13 cellular contexts compared by ENCODE assay signal in the genomic region with DNA sequence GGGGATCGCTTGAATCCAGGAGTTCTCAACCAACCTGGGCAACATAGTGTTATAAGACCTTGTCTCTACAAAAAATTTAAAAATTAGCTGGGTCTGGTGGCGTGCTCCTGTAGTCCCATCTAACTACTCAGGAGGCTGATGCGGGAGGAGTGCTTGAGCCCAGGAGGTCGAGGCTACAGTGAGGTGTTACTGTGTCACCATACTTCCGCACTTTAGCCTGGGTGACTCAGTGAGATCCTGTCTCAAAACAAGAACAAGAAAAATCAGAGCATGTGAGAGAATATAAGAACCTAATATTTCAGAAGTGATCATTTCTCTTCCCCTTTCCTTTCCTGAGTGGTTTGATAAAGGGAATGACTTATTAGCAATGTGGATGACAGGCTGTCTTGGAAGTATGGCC. TPM values are rescaled to one million over a fixed set of nuclear protein-coding genes. Genes with fewer than 3 reads are reported as not detected.
DNase-seq lines count a peak whose midpoint lies in the region; ATAC-seq and TF ChIP-seq lines count a peak whose summit lies in the region.
"Had no signal": no experiment of that assay in that cellular context is flagged by ENCODE, and none has a peak within 500 bp of the region (broad histone marks: within the 10 kb centered on the region; RNA-seq: fewer than 3 reads in every experiment).

No MANE protein-coding gene starts in this region.

- peaks cover 32% of the 10 kb centered on the region for H3K4me1 ChIP-seq in CD8-positive, alpha-beta memory T cell (ENCODE audit: insufficient read depth, low read length)
- no peaks in the 10 kb centered on the region for H3K4me1 ChIP-seq in lower lobe of right lung

- peaks cover 5 to 12% (median 6%) of the 10 kb centered on the region in 3 donors for H3K36me3 Mint-ChIP-seq in CD8-positive, alpha-beta memory T cell
- peaks cover 96% of the 10 kb centered on the region for H3K36me3 Mint-ChIP-seq in activated T-helper 17 cell treated with anti-CD3 and anti-CD28 coated beads, Interleukin-2, amount 50 U/mL, for 72 hours (ENCODE audit: low read depth)

- intact Hi-C loops in lower lobe of right lung (cut with DNase I), result no loop called here

- H3K27me3 Mint-ChIP-seq in CD8-positive, alpha-beta memory T cell, result no peaks in the 10 kb centered on the region
- H3K27me3 Mint-ChIP-seq in activated T-helper 17 cell treated with anti-CD3 and anti-CD28 coated beads, Interleukin-2, amount 50 U/mL, for 72 hours, result no peaks in the 10 kb centered on the region

- H3K27me3 ChIP-seq in CD8-positive, alpha-beta memory T cell (ENCODE audit: insufficient read depth, low read length, poor library complexity, severe bottlenecking), result no peaks in the 10 kb centered on the region
- H3K27me3 ChIP-seq in lower lobe of right lung (ENCODE audit: low read depth), result no peaks in the 10 kb centered on the region

- peaks cover 0 to 3% (median 0%) of the 10 kb centered on the region in 5 donors for H3K9me3 Mint-ChIP-seq in CD8-positive, alpha-beta memory T cell
- no peaks in the 10 kb centered on the region for H3K9me3 Mint-ChIP-seq in activated T-helper 17 cell treated with anti-CD3 and anti-CD28 coated beads, Interleukin-2, amount 50 U/mL, for 72 hours

- no peak for DNase-seq in CD8-positive, alpha-beta memory T cell
- DNase-seq in lower lobe of right lung (no peak), NCI-H187 treated with DMSO at 0.1 percent for 48 hours (lab: John Stamatoyannopoulos, UW) (no peak)
- DNase-seq: activated gamma-delta T cell, cerebellar nuclear complex, NCI-H1105 treated with DMSO at 0.1 percent for 48 hours, NCI-H524 treated with DMSO at 0.1 percent for 48 hours, SHP77 had no signal

- no peak overlapping the region for H3K27ac ChIP-seq in CD8-positive, alpha-beta memory T cell (ENCODE audit: low read depth, low read length)
- H3K27ac ChIP-seq in lower lobe of right lung, result no peak overlapping the region

- peaks cover 63 to 84% (median 83%) of the 10 kb centered on the region in 3 donors for H3K4me1 Mint-ChIP-seq in CD8-positive, alpha-beta memory T cell
- H3K4me1 Mint-ChIP-seq in activated T-helper 17 cell treated with anti-CD3 and anti-CD28 coated beads, Interleukin-2, amount 50 U/mL, for 72 hours, result peaks cover 67% of the 10 kb centered on the region

- H3K27ac Mint-ChIP-seq in CD8-positive, alpha-beta memory T cell, result peak overlapping the region in 4 of 8 donors; percentile 1 to 74 (median 58)
- H3K27ac Mint-ChIP-seq in activated T-helper 17 cell treated with anti-CD3 and anti-CD28 coated beads, Interleukin-2, amount 50 U/mL, for 72 hours, result peak overlapping the region; percentile 93
- H3K27ac Mint-ChIP-seq: GM23338 had no signal

- peak overlapping the region in 4 of 7 donors; percentile 10 to 41 (median 16) for H3K4me3 Mint-ChIP-seq in CD8-positive, alpha-beta memory T cell
- H3K4me3 Mint-ChIP-seq in activated T-helper 17 cell treated with anti-CD3 and anti-CD28 coated beads, Interleukin-2, amount 50 U/mL, for 72 hours, result peak overlapping the region; percentile 90
- H3K4me3 Mint-ChIP-seq: GM23338 had no signal

- H3K4me3 ChIP-seq in CD8-positive, alpha-beta memory T cell (ENCODE audit: low read length), result no peak overlapping the region
- H3K4me3 ChIP-seq in lower lobe of right lung, result no peak overlapping the region
- H3K4me3 ChIP-seq: GM23338 had no signal

- H3K9me3 ChIP-seq in CD8-positive, alpha-beta memory T cell (ENCODE audit: low read length), result no peaks in the 10 kb centered on the region
- no peaks in the 10 kb centered on the region for H3K9me3 ChIP-seq in lower lobe of right lung

- no peaks in the 10 kb centered on the region for H3K36me3 ChIP-seq in CD8-positive, alpha-beta memory T cell (ENCODE audit: insufficient read depth, low read length)
- no peaks in the 10 kb centered on the region for H3K36me3 ChIP-seq in lower lobe of right lung

- TF ChIP-seq CTCF in lower lobe of right lung (IDR thresholded peaks at IDR 0.05), result no peak

- ATAC-seq in GM21529 (IDR thresholded peaks at IDR 0.05; ENCODE audit: unreplicated experiment), result peak; percentile 41
- peak; percentile 71 for ATAC-seq in activated T-helper 17 cell treated with anti-CD3 and anti-CD28 coated beads, Interleukin-2, amount 50 U/mL, for 72 hours (replicated peaks)
- peak; percentile 61 to 65 for ATAC-seq in lower lobe of right lung
- ATAC-seq in GM18909 (IDR thresholded peaks at IDR 0.05; ENCODE audit: poor library complexity, unreplicated experiment), result no peak
- no peak for ATAC-seq in HG02885 (IDR thresholded peaks at IDR 0.05; ENCODE audit: poor library complexity, unreplicated experiment)
- ATAC-seq: GM23338 had no signal

- POLR2A ChIA-PET in CD8-positive, alpha-beta memory T cell (lab: Charles Lee), result no interaction called here

- CTCF ChIA-PET in CD8-positive, alpha-beta memory T cell (lab: Charles Lee), result no interaction called here

RNA-seq across cellular contexts. Expression of a gene that starts 9.5 kb away (rescaled TPM):
- 10 to 100 TPM; 61.6 to 62.0 TPM for total RNA-seq in CD8-positive, alpha-beta memory T cell
- 16.3 TPM for polyA plus RNA-seq in CD8-positive, alpha-beta memory T cell
- total RNA-seq in activated T-helper 17 cell treated with anti-CD3 and anti-CD28 coated beads, Interleukin-2, amount 50 U/mL, for 72 hours, result 100 to 1,000 TPM in 1 of 2 donors, 10 to 100 TPM in 1; 61.7 to 133 TPM
- 19.7 TPM for total RNA-seq in lower lobe of right lung

Comparison
In these comparisons a context has a peak if more than half of its experiments do, and no peak if none do; other contexts are left out.
1. ATAC-seq: peak in GM21529 (single experiment), activated T-helper 17 cell treated with anti-CD3 and anti-CD28 coated beads, Interleukin-2, amount 50 U/mL, for 72 hours (single experiment) and lower lobe of right lung (2 of 2); none in GM18909 (single experiment) and HG02885 (single experiment).